In genomic region chr1:234474375-234474774, GRCh38 we compare ENCODE assay signal across 2 cellular contexts.
TF ChIP-seq lines count a peak whose summit lies in the region.

No MANE protein-coding gene starts in this region.

TF ChIP-seq in GM23338, 12 proteins besides CTCF, POLR2A, EP300 and RAD21 (continued from another document):
- TF ChIP-seq ZNF462 (CRISPR knock-in tag; IDR thresholded peaks at IDR 0.05), result no peak
- TF ChIP-seq EZH2phosphoT487 (IDR thresholded peaks at IDR 0.05; ENCODE audit: unreplicated experiment), result no peak
- no peak for TF ChIP-seq STAT1 (IDR thresholded peaks at IDR 0.05; ENCODE audit: unreplicated experiment)
- no peak for TF ChIP-seq JUNB (IDR thresholded peaks at IDR 0.05; ENCODE audit: unreplicated experiment)
- no peak for TF ChIP-seq ETS1 (IDR thresholded peaks at IDR 0.05)
- no peak for TF ChIP-seq ZNF331 (CRISPR knock-in tag; IDR thresholded peaks at IDR 0.05; ENCODE audit: low read depth)
- TF ChIP-seq EZH2 (IDR thresholded peaks at IDR 0.05; ENCODE audit: low read depth, unreplicated experiment), result no peak
- TF ChIP-seq ZNF114 (CRISPR knock-in tag; IDR thresholded peaks at IDR 0.05), result no peak
- TF ChIP-seq REST (IDR thresholded peaks at IDR 0.05; ENCODE audit: unreplicated experiment), result no peak
- TF ChIP-seq NANOG (IDR thresholded peaks at IDR 0.05; ENCODE audit: borderline replicate concordance), result no peak

TF ChIP-seq in SK-N-SH treated with all-trans-retinoic acid at 6 μM for 48 hours, 23 proteins besides CTCF, POLR2A, EP300 and RAD21 (continued from another document):
- TF ChIP-seq CSRNP3 (CRISPR knock-in tag; IDR thresholded peaks at IDR 0.05) (no peak), PATZ1 (CRISPR knock-in tag; IDR thresholded peaks at IDR 0.05; ENCODE audit: borderline replicate concordance) (no peak), GLIS3 (CRISPR knock-in tag; IDR thresholded peaks at IDR 0.05) (no peak), POU6F1 (CRISPR knock-in tag; IDR thresholded peaks at IDR 0.05; ENCODE audit: borderline replicate concordance, low read depth) (no peak), ZFP3 (CRISPR knock-in tag; IDR thresholded peaks at IDR 0.05) (no peak)
